Comparison of ENCODE assay signal across 21 cellular contexts in the genomic region with DNA sequence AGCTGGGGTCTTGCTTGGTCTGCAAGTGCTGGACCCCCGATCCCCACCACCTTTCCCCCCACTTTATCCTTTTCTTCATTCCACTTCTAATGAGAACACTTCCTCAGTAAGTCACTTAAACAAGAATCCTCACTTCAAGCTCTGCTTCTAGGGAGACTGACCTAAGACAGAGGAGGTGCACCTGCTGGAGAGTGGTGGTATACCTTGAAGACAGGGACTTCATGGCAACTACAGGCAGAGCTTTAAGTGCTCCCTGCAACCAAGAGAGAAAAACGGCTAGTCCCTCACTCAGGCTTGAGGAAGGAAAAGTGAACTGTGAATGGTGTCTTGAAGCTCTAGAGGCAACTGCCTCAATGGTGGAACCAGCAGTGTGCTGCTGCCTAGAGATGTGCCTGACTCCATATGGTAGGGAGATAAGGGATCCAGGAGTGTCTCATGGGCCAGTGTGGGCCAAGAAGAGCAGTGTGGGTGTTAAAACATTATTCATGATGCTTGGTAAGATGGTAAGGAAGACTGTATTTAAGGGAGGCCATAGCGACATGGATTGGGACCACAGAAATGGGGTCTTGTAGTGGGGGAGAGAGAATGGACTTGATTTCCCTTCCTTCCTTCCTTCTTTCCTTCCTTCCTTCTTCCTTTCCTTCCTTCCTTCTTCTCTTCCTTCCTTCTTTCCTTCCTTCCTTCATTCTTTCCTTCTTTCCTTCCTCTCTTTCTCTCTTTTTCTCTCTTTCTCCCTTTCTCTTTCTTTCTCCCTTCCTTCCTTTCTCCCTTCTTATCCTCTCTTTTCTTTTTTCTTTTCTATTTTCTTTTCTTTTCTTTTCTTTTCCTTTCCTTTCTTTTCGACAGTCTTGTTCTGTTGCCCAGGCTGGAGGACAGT.
"Had no signal": no experiment of that assay in that cellular context is flagged by ENCODE, and none has a peak within 500 bp of the region (broad histone marks: within the 10 kb centered on the region; RNA-seq: fewer than 3 reads in every experiment).

No MANE protein-coding gene starts in this region.

- H3K27me3 Mint-ChIP-seq: progenitor cell of endocrine pancreas had no signal

- H3K4me3 Mint-ChIP-seq: activated B cell treated with CpG ODN at 0.5 μM for 24 hours; activated CD4-positive, alpha-beta memory T cell treated with anti-CD3 and anti-CD28 coated beads for 36 hours; activated naive CD8-positive, alpha-beta T cell treated with anti-CD3 and anti-CD28 coated beads for 36 hours; activated T-helper 1 cell treated with anti-CD3 and anti-CD28 coated beads, Interleukin-12 subunit alpha, Interleukin-12 subunit beta, Interleukin-2, Interleukin-4 antibody, amounts not matched to agents 30 ng/mL and 10 ng/mL and 1 ng/mL, durations not matched to agents 14 hours and 24 hours and 36 hours; effector memory CD8-positive, alpha-beta T cell; T-helper 2 cell treated with Interferon-gamma antibody and Interleukin-4, amounts not matched to agents 5 μg/mL and 100 μg/mL, for 36 hours had no signal

- H3K36me3 Mint-ChIP-seq: activated CD4-positive, alpha-beta memory T cell treated with anti-CD3 and anti-CD28 coated beads for 36 hours; activated naive CD8-positive, alpha-beta T cell treated with anti-CD3 and anti-CD28 coated beads for 36 hours had no signal

- H3K9me3 Mint-ChIP-seq: activated B cell treated with CpG ODN at 0.5 μM for 24 hours; activated CD4-positive, alpha-beta memory T cell treated with anti-CD3 and anti-CD28 coated beads for 36 hours; activated naive CD8-positive, alpha-beta T cell treated with anti-CD3 and anti-CD28 coated beads for 36 hours; activated T-helper 1 cell treated with anti-CD3 and anti-CD28 coated beads, Interleukin-12 subunit alpha, Interleukin-12 subunit beta, Interleukin-2, Interleukin-4 antibody, amounts not matched to agents 30 ng/mL and 10 ng/mL and 1 ng/mL, durations not matched to agents 14 hours and 24 hours and 36 hours; effector memory CD8-positive, alpha-beta T cell; T-helper 2 cell treated with Interferon-gamma antibody and Interleukin-4, amounts not matched to agents 5 μg/mL and 100 μg/mL, for 36 hours had no signal

- H3K9me3 ChIP-seq: left ventricle myocardium inferior, thyroid gland had no signal

- H3K27ac Mint-ChIP-seq: activated B cell treated with CpG ODN at 0.5 μM for 24 hours; activated CD4-positive, alpha-beta memory T cell treated with anti-CD3 and anti-CD28 coated beads for 36 hours; activated naive CD8-positive, alpha-beta T cell treated with anti-CD3 and anti-CD28 coated beads for 36 hours; activated T-helper 1 cell treated with anti-CD3 and anti-CD28 coated beads, Interleukin-12 subunit alpha, Interleukin-12 subunit beta, Interleukin-2, Interleukin-4 antibody, amounts not matched to agents 30 ng/mL and 10 ng/mL and 1 ng/mL, durations not matched to agents 14 hours and 24 hours and 36 hours; effector memory CD8-positive, alpha-beta T cell; progenitor cell of endocrine pancreas; T-helper 2 cell treated with Interferon-gamma antibody and Interleukin-4, amounts not matched to agents 5 μg/mL and 100 μg/mL, for 36 hours had no signal

- ATAC-seq: effector memory CD8-positive, alpha-beta T cell; foreskin keratinocyte; right cardiac atrium had no signal

- H3K4me1 ChIP-seq: left ventricle myocardium inferior, thyroid gland had no signal

- H3K4me3 ChIP-seq: cardiac muscle cell, left ventricle myocardium inferior, skin epidermis, thyroid gland had no signal

- DNase-seq: activated B cell treated with CpG ODN at 0.5 μM for 24 hours; activated CD4-positive, alpha-beta memory T cell treated with anti-CD3 and anti-CD28 coated beads for 36 hours; activated CD4-positive, alpha-beta T cell treated with anti-CD3 and anti-CD28 coated beads for 4 hours; activated gamma-delta T cell treated with Interleukin-2 at 50 U/mL for 16 hours; activated naive CD8-positive, alpha-beta T cell treated with anti-CD3 and anti-CD28 coated beads for 36 hours; activated T-cell treated with anti-CD3 and anti-CD28 coated beads for 4 hours; amniotic stem cell; dermis blood vessel endothelial cell; effector memory CD8-positive, alpha-beta T cell; foreskin keratinocyte; glutamatergic neuron; left ventricle myocardium inferior; mammary epithelial cell; right cardiac atrium; stimulated activated CD4-positive, alpha-beta T cell treated with anti-CD3 and anti-CD28 coated beads, Interleukin-4, amount 100 ng/mL, for 1 hour; thyroid gland had no signal

- H3K27ac ChIP-seq: cardiac muscle cell, foreskin keratinocyte, left ventricle myocardium inferior, skin epidermis, thyroid gland had no signal

- H3K27me3 ChIP-seq: cardiac muscle cell, foreskin keratinocyte, thyroid gland had no signal

- H3K36me3 ChIP-seq: cardiac muscle cell, left ventricle myocardium inferior, thyroid gland had no signal
